10 cellular contexts compared by ENCODE assay signal in genomic region chr4:78766650-78767049, GRCh38. TPM values are rescaled to one million over a fixed set of nuclear protein-coding genes. Genes with fewer than 3 reads are reported as not detected.
DNase-seq lines count a peak whose midpoint lies in the region; ATAC-seq and TF ChIP-seq lines count a peak whose summit lies in the region.
"Had no signal": no experiment of that assay in that cellular context is flagged by ENCODE, and none has a peak within 500 bp of the region (broad histone marks: within the 10 kb centered on the region; RNA-seq: fewer than 3 reads in every experiment).

No MANE protein-coding gene starts in this region.

- TF ChIP-seq CTCF in activated B cell treated with CpG ODN at 0.5 μM for 24 hours (IDR thresholded peaks at IDR 0.05), result no peak
- no peak for TF ChIP-seq CTCF in SK-N-SH (IDR thresholded peaks at IDR 0.05)

- H3K4me1 Mint-ChIP-seq in activated B cell treated with CpG ODN at 0.5 μM for 24 hours, result peaks cover 33% of the 10 kb centered on the region
- H3K4me1 Mint-ChIP-seq in stimulated activated effector memory CD8-positive, alpha-beta T cell treated with anti-CD3 and anti-CD28 coated beads, Interleukin-12 subunit alpha, Interleukin-12 subunit beta, amount 100 ng/mL, for 72 hours, result no peaks in the 10 kb centered on the region

- TF ChIP-seq RAD21 in SK-N-SH (IDR thresholded peaks at IDR 0.05; ENCODE audit: low read length), result no peak

- CTCF ChIA-PET in activated B cell treated with CpG ODN at 0.5 μM for 24 hours (lab: Charles Lee) (interaction anchor here (0.7 to 2.4 kb wide), 5 partner anchors 11 to 122 kb away, joined by 3 to 9 read pairs (median 4); no protein-coding TSS in a partner anchor), SK-N-SH (lab: Yijun Ruan, JAX) (no interaction called here)

- 94% methylated on average over 5 of the region's 5 CpGs for WGBS in SK-N-SH (ENCODE audit: low lambda C conversion rate)

- H3K4me2 ChIP-seq in SK-N-SH, result no peak overlapping the region

- H3K36me3 ChIP-seq in SK-N-SH (replicated peaks in 1 of 2; ENCODE audit: control insufficient read depth in 1 of 2, insufficient read depth in 2 of 2, low read length in 1 of 2), result no peaks in the 10 kb centered on the region

- no peaks in the 10 kb centered on the region for H3K27me3 ChIP-seq in SK-N-SH (ENCODE audit: insufficient read depth)

- H2AFZ ChIP-seq in SK-N-SH (ENCODE audit: low read depth), result no peak overlapping the region

- no peaks in the 10 kb centered on the region for H3K79me2 ChIP-seq in SK-N-SH (ENCODE audit: insufficient read depth)

- no peak overlapping the region for H3K9ac ChIP-seq in SK-N-SH

- H3K9me3 ChIP-seq in SK-N-SH, result no peaks in the 10 kb centered on the region

- H3K27me3 Mint-ChIP-seq in activated B cell treated with CpG ODN at 0.5 μM for 24 hours, result no peaks in the 10 kb centered on the region

- DNase-seq in activated B cell treated with CpG ODN at 0.5 μM for 24 hours, result no peak
- DNase-seq in SK-N-SH, result no peak
- DNase-seq in hippocampal formation (lab: John Stamatoyannopoulos, UW), result no peak
- no peak for DNase-seq in activated CD8-positive, alpha-beta memory T cell treated with anti-CD3 and anti-CD28 coated beads, Interleukin-2, amount 50 U/mL, for 48 hours
- no peak for DNase-seq in stimulated activated effector memory CD8-positive, alpha-beta T cell treated with anti-CD3 and anti-CD28 coated beads, Interleukin-12 subunit alpha, Interleukin-12 subunit beta, amount 100 ng/mL, for 72 hours (ENCODE audit: low spot score in 2 of 2)
- DNase-seq: activated CD4-positive, alpha-beta memory T cell treated with anti-CD3 and anti-CD28 coated beads, Interleukin-2, amount 10 ng/mL, durations not matched to agents 7 days and 5 days had no signal

- no peaks in the 10 kb centered on the region for H3K36me3 Mint-ChIP-seq in activated B cell treated with CpG ODN at 0.5 μM for 24 hours (ENCODE audit: low read depth)
- no peaks in the 10 kb centered on the region for H3K36me3 Mint-ChIP-seq in stimulated activated effector memory CD8-positive, alpha-beta T cell treated with anti-CD3 and anti-CD28 coated beads, Interleukin-12 subunit alpha, Interleukin-12 subunit beta, amount 100 ng/mL, for 72 hours
- H3K36me3 Mint-ChIP-seq: mesothelial cell of epicardium had no signal

- POLR2A ChIA-PET in activated B cell treated with CpG ODN at 0.5 μM for 24 hours (lab: Charles Lee), result interaction anchor here (0.6 to 3.1 kb wide), 8 partner anchors 8 to 153 kb away, joined by 3 to 41 read pairs (median 10); partner anchors contain the start of gene BMP2K
- POLR2A ChIA-PET in SK-N-SH (lab: Yijun Ruan, JAX), result no interaction called here

- H4K20me1 ChIP-seq in SK-N-SH (ENCODE audit: insufficient read depth), result no peaks in the 10 kb centered on the region

- H3K4me3 Mint-ChIP-seq in activated B cell treated with CpG ODN at 0.5 μM for 24 hours, result peak overlapping the region; percentile 68
- H3K4me3 Mint-ChIP-seq in stimulated activated effector memory CD8-positive, alpha-beta T cell treated with anti-CD3 and anti-CD28 coated beads, Interleukin-12 subunit alpha, Interleukin-12 subunit beta, amount 100 ng/mL, for 72 hours, result no peak overlapping the region
- H3K4me3 Mint-ChIP-seq: activated CD4-positive, alpha-beta memory T cell treated with anti-CD3 and anti-CD28 coated beads, Interleukin-2, amount 10 ng/mL, durations not matched to agents 7 days and 5 days; mesothelial cell of epicardium had no signal

- no peaks in the 10 kb centered on the region; a peak in 2 of 4 replicates for H3K4me1 ChIP-seq in SK-N-SH (ENCODE audit: control insufficient read depth in 1 of 2, insufficient read depth in 2 of 2, low read depth in 1 of 2, low read length in 1 of 2)

- no peaks in the 10 kb centered on the region for H3K9me3 Mint-ChIP-seq in activated B cell treated with CpG ODN at 0.5 μM for 24 hours
- no peaks in the 10 kb centered on the region for H3K9me3 Mint-ChIP-seq in stimulated activated effector memory CD8-positive, alpha-beta T cell treated with anti-CD3 and anti-CD28 coated beads, Interleukin-12 subunit alpha, Interleukin-12 subunit beta, amount 100 ng/mL, for 72 hours
- H3K9me3 Mint-ChIP-seq: activated CD4-positive, alpha-beta memory T cell treated with anti-CD3 and anti-CD28 coated beads, Interleukin-2, amount 10 ng/mL, durations not matched to agents 7 days and 5 days; mesothelial cell of epicardium had no signal

- no peak for TF ChIP-seq EP300 in SK-N-SH (IDR thresholded peaks at IDR 0.05; ENCODE audit: borderline replicate concordance in 1 of 2, low read depth in 1 of 2, low read length in 1 of 2)

- peak overlapping the region; percentile 84 for H3K27ac Mint-ChIP-seq in activated B cell treated with CpG ODN at 0.5 μM for 24 hours
- no peak overlapping the region for H3K27ac Mint-ChIP-seq in stimulated activated effector memory CD8-positive, alpha-beta T cell treated with anti-CD3 and anti-CD28 coated beads, Interleukin-12 subunit alpha, Interleukin-12 subunit beta, amount 100 ng/mL, for 72 hours
- H3K27ac Mint-ChIP-seq: activated CD4-positive, alpha-beta memory T cell treated with anti-CD3 and anti-CD28 coated beads, Interleukin-2, amount 10 ng/mL, durations not matched to agents 7 days and 5 days; mesothelial cell of epicardium had no signal

- peaks cover 29% of the 10 kb centered on the region for H3F3A ChIP-seq in SK-N-SH (replicated peaks; ENCODE audit: insufficient read depth)

- ATAC-seq in GM18907 (IDR thresholded peaks at IDR 0.05; ENCODE audit: unreplicated experiment) (peak; percentile 89), GM21576 (IDR thresholded peaks at IDR 0.05; ENCODE audit: unreplicated experiment) (peak; percentile 84), HG03103 (IDR thresholded peaks at IDR 0.05; ENCODE audit: low read depth, unreplicated experiment) (peak; percentile 90), activated B cell treated with CpG ODN at 0.5 μM for 24 hours (ENCODE audit: low read depth) (peak; percentile 94)
- no peak for ATAC-seq in stimulated activated effector memory CD8-positive, alpha-beta T cell treated with anti-CD3 and anti-CD28 coated beads, Interleukin-12 subunit alpha, Interleukin-12 subunit beta, amount 100 ng/mL, for 72 hours

- intact Hi-C loops in activated B cell treated with CpG ODN at 0.5 μM for 24 hours (cut with micrococcal nuclease), result loop anchor here (1.0 to 2.0 kb wide), 3 partner anchors 9 to 32 kb away; no protein-coding TSS in a partner anchor

- no peak overlapping the region for H3K27ac ChIP-seq in SK-N-SH (ENCODE audit: low read depth in 2 of 2, low read length in 1 of 2)

- H3K9me2 ChIP-seq in SK-N-SH, result no peaks in the 10 kb centered on the region

- no peak overlapping the region for H3K4me3 ChIP-seq in SK-N-SH (ENCODE audit: low read depth in 2 of 2, low read length in 1 of 2)

TF ChIP-seq in SK-N-SH, 30 proteins besides CTCF, POLR2A, EP300 and RAD21 (continues in another document):
- no peak for TF ChIP-seq ZBTB33 (IDR thresholded peaks at IDR 0.05; ENCODE audit: borderline replicate concordance, low read depth)
- no peak for TF ChIP-seq FOXM1 (IDR thresholded peaks at IDR 0.05; ENCODE audit: low read depth)
- TF ChIP-seq SIN3A (IDR thresholded peaks at IDR 0.05; ENCODE audit: borderline replicate concordance, low read depth, low read length), result no peak
- TF ChIP-seq JUND (IDR thresholded peaks at IDR 0.05), result no peak
- TF ChIP-seq RCOR1 (IDR thresholded peaks at IDR 0.05; ENCODE audit: low read length), result no peak
- no peak for TF ChIP-seq USF2 (IDR thresholded peaks at IDR 0.05; ENCODE audit: borderline replicate concordance, low read depth, low read length)
- no peak for TF ChIP-seq NRF1 (IDR thresholded peaks at IDR 0.05; ENCODE audit: low read depth, low read length)
- no peak for TF ChIP-seq POLR2AphosphoS5 (IDR thresholded peaks at IDR 0.05; ENCODE audit: low read depth, low read length)
- TF ChIP-seq FOSL2 (IDR thresholded peaks at IDR 0.05; ENCODE audit: borderline replicate concordance, low read depth), result no peak
- TF ChIP-seq GATA2 (CRISPR knock-in tag; IDR thresholded peaks at IDR 0.05), result no peak
- TF ChIP-seq TAF1 (IDR thresholded peaks at IDR 0.05; ENCODE audit: borderline replicate concordance, low read depth, low read length), result no peak
- TF ChIP-seq MEF2A (IDR thresholded peaks at IDR 0.05; ENCODE audit: borderline replicate concordance, low read depth), result no peak
- TF ChIP-seq RFX5 (IDR thresholded peaks at IDR 0.05; ENCODE audit: low read length), result no peak

RNA-seq across cellular contexts. Expression of gene BMP2K, which starts 9.5 kb away (rescaled TPM):
- 112 and 135 TPM in 2 replicates for total RNA-seq in activated B cell treated with CpG ODN at 0.5 μM for 24 hours
- 7.2 and 10.0 TPM in 2 replicates for polyA plus RNA-seq in SK-N-SH (2012; rRNA removed)
- 8.6 and 8.9 TPM in 2 replicates for polyA plus RNA-seq in SK-N-SH (2012; cell fraction: cytosol; rRNA removed)
- polyA plus RNA-seq in SK-N-SH (2012; cell fraction: nucleus; rRNA removed), result 10.7 and 22.6 TPM in 2 replicates
